19 cellular contexts compared by ENCODE assay signal in genomic region chr10:3460420-3461128, GRCh38.
"Had no signal": no experiment of that assay in that cellular context is flagged by ENCODE, and none has a peak within 500 bp of the region (broad histone marks: within the 10 kb centered on the region; RNA-seq: fewer than 3 reads in every experiment).

No MANE protein-coding gene starts in this region.

- H3K27me3 ChIP-seq: body of pancreas, dorsolateral prefrontal cortex had no signal

- H3K9me3 ChIP-seq: body of pancreas had no signal

- ATAC-seq: activated CD8-positive, alpha-beta T cell treated with anti-CD3 and anti-CD28 coated beads for 36 hours; activated T-helper 17 cell treated with anti-CD3 and anti-CD28 coated beads, Interleukin-2, amount 50 U/mL, for 72 hours; body of pancreas; sciatic nerve; stimulated activated memory B cell treated with anti-CD40 and anti-IgM and Interleukin-4, amounts not matched to agents 10 μg/mL and 1 μg/mL and 100 μg/mL, for 72 hours had no signal

- DNase-seq: activated CD4-positive, alpha-beta T cell treated with anti-CD3 and anti-CD28 coated beads, Interleukin-2, amount 10 ng/mL, durations not matched to agents 24 days and 14 days; activated CD8-positive, alpha-beta T cell treated with anti-CD3 and anti-CD28 coated beads for 36 hours; activated naive CD4-positive, alpha-beta T cell; activated naive CD8-positive, alpha-beta T cell treated with anti-CD3 and anti-CD28 coated beads for 36 hours; activated T-cell treated with anti-CD3 and anti-CD28 coated beads, Interleukin-2, amount 50 U/mL, for 1 hour; amniotic stem cell; body of pancreas; caudate nucleus; dorsolateral prefrontal cortex; foreskin melanocyte; glutamatergic neuron; hippocampal formation; nucleus accumbens; stimulated activated CD4-positive, alpha-beta T cell treated with anti-CD3 and anti-CD28 coated beads, Interleukin-4, amount 100 ng/mL, for 4 hours; T1000 had no signal

- H3K27ac ChIP-seq: body of pancreas, dorsolateral prefrontal cortex had no signal

- H3K4me3 ChIP-seq: body of pancreas, dorsolateral prefrontal cortex, lung had no signal
